8 cellular contexts compared by ENCODE assay signal in the genomic region with DNA sequence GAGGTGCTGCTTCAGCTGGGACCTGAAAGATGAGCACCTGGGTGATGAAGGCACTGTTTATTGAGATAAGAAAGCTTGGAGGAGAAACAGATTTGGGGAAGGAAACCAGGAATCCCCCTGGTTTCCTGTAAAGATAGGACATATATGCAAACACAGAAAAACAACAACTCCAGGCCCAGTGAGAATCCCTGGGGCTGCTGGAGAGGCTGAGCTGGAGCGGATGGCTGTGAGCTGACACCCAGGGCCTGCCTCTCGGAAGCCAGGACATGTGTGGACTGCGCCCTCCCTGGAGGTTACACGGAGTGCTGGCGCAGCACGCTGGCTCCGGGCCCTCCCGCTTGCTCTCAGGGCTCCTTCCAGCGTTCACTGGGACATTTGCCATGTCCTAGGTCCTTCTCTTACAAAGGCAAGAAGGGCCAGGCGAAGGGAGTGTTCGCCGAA. TPM values are rescaled to one million over a fixed set of nuclear protein-coding genes. Genes with fewer than 3 reads are reported as not detected.
DNase-seq lines count a peak whose midpoint lies in the region; ATAC-seq, FAIRE-seq and TF ChIP-seq lines count a peak whose summit lies in the region.

No MANE protein-coding gene starts in this region.

- ATAC-seq in aorta (ENCODE audit: low FRiP score) (peak; percentile 93), GM19023 (IDR thresholded peaks at IDR 0.05; ENCODE audit: unreplicated experiment) (no peak)

- no peak overlapping the region for H3K4me3 Mint-ChIP-seq in activated naive CD4-positive, alpha-beta T cell treated with anti-CD3 and anti-CD28 coated beads, Interleukin-2, amount 10 ng/mL, durations not matched to agents 7 days and 5 days

- no peaks in the 10 kb centered on the region for H3K36me3 Mint-ChIP-seq in activated naive CD4-positive, alpha-beta T cell treated with anti-CD3 and anti-CD28 coated beads, Interleukin-2, amount 10 ng/mL, durations not matched to agents 7 days and 5 days

- no peaks in the 10 kb centered on the region for H3K27me3 ChIP-seq in endothelial cell of umbilical vein (ENCODE audit: control insufficient read depth in 2 of 2, insufficient read depth in 2 of 2, low read length in 2 of 2)
- no peaks in the 10 kb centered on the region for H3K27me3 ChIP-seq in aorta (ENCODE audit: control insufficient read depth in 1 of 2, insufficient read depth in 2 of 2, low read length in 1 of 2)

- intact Hi-C loops in endothelial cell of umbilical vein (cut with micrococcal nuclease), result loop anchor here (1.0 to 2.0 kb wide), 5 partner anchors 48 to 86 kb away; partner anchors contain the start of gene NFAT5
- intact Hi-C loops in aorta (cut with DNase I), result loop anchor here (1.0 to 10.0 kb wide), 4 partner anchors 58 to 87 kb away; partner anchors contain the start of genes NFAT5 (in 2 of the 2) and CYB5B (in 1 of the 2)

- H3K27ac Mint-ChIP-seq in activated naive CD4-positive, alpha-beta T cell treated with anti-CD3 and anti-CD28 coated beads, Interleukin-2, amount 10 ng/mL, durations not matched to agents 7 days and 5 days, result no peak overlapping the region

- DNase-seq in NCI-H345 (lab: John Stamatoyannopoulos, UW) (peak; percentile 43), NCI-H345 treated with DMSO at 0.1 percent for 48 hours (lab: John Stamatoyannopoulos, UW; ENCODE audit: unreplicated experiment) (no peak), endothelial cell of umbilical vein (ENCODE audit: low read depth, low spot score) (peak; percentile 97), midbrain (lab: John Stamatoyannopoulos, UW) (peak; percentile 77), aorta (peak; percentile 92 to 93), iPS-NIHi7 (ENCODE audit: extremely low spot score) (no peak)
- no peak for DNase-seq in activated naive CD4-positive, alpha-beta T cell treated with anti-CD3 and anti-CD28 coated beads, Interleukin-2, amount 10 ng/mL, durations not matched to agents 7 days and 5 days

- no peaks in the 10 kb centered on the region for H3K9me3 Mint-ChIP-seq in activated naive CD4-positive, alpha-beta T cell treated with anti-CD3 and anti-CD28 coated beads, Interleukin-2, amount 10 ng/mL, durations not matched to agents 7 days and 5 days

- H3K27me3 Mint-ChIP-seq in activated naive CD4-positive, alpha-beta T cell treated with anti-CD3 and anti-CD28 coated beads, Interleukin-2, amount 10 ng/mL, durations not matched to agents 7 days and 5 days, result peaks cover 12% of the 10 kb centered on the region

- H3K4me2 ChIP-seq in endothelial cell of umbilical vein (ENCODE audit: insufficient read depth, low read length), result peak overlapping the region; percentile 11

- peak; percentile 79 for FAIRE-seq in endothelial cell of umbilical vein (lab: Jason Lieb, UNC)

- TF ChIP-seq POLR2A in endothelial cell of umbilical vein (IDR thresholded peaks at IDR 0.05; ENCODE audit: low read depth, low read length), result peak; percentile 70

- no peaks in the 10 kb centered on the region for H3K79me2 ChIP-seq in endothelial cell of umbilical vein (ENCODE audit: control insufficient read depth, insufficient read depth, low read length)

- peak overlapping the region; percentile 1 for H2AFZ ChIP-seq in endothelial cell of umbilical vein (ENCODE audit: low read depth, low read length)

- H3K4me1 Mint-ChIP-seq in activated naive CD4-positive, alpha-beta T cell treated with anti-CD3 and anti-CD28 coated beads, Interleukin-2, amount 10 ng/mL, durations not matched to agents 7 days and 5 days, result no peaks in the 10 kb centered on the region

- CTCF ChIA-PET in endothelial cell of umbilical vein (lab: Charles Lee), result interaction anchor here (0.9 to 3.4 kb wide), 10 partner anchors 10 to 137 kb away, joined by 3 to 26 read pairs (median 6); no protein-coding TSS in a partner anchor
- CTCF ChIA-PET in activated naive CD4-positive, alpha-beta T cell treated with anti-CD3 and anti-CD28 coated beads, Interleukin-2, amount 10 ng/mL, durations not matched to agents 7 days and 5 days (lab: Charles Lee), result no interaction called here

- H3K9me3 ChIP-seq in endothelial cell of umbilical vein (replicated peaks; ENCODE audit: control insufficient read depth, insufficient read depth, low read length) (no peaks in the 10 kb centered on the region), aorta (ENCODE audit: control insufficient read depth, low read length) (no peaks in the 10 kb centered on the region)

- no peaks in the 10 kb centered on the region for H3K36me3 ChIP-seq in endothelial cell of umbilical vein (ENCODE audit: control insufficient read depth in 2 of 2, extremely low read depth in 1 of 2, insufficient read depth in 2 of 2, low read length in 2 of 2)
- no peaks in the 10 kb centered on the region for H3K36me3 ChIP-seq in aorta (ENCODE audit: control insufficient read depth in 1 of 2, insufficient read depth in 2 of 2, low read length in 1 of 2)

- H3K27ac ChIP-seq in endothelial cell of umbilical vein (ENCODE audit: insufficient read depth, low read depth, low read length) (peak overlapping the region; percentile 78), aorta (ENCODE audit: low read depth in 1 of 2, low read length in 2 of 2) (peak overlapping the region in 1 of 2 donors; percentile 87)

- peaks cover 31% of the 10 kb centered on the region for H3K4me1 ChIP-seq in endothelial cell of umbilical vein (ENCODE audit: control insufficient read depth, extremely low read depth, insufficient read depth, low read length)
- H3K4me1 ChIP-seq in aorta (ENCODE audit: control insufficient read depth in 1 of 2, insufficient read depth in 2 of 2, low read length in 2 of 2), result no peaks in the 10 kb centered on the region

- dilution Hi-C loops in endothelial cell of umbilical vein (cut with MboI; ENCODE audit: extremely low pct_ligation_motif_present, low sequenced_read_pairs), result no loop called here

- TF ChIP-seq CTCF in endothelial cell of umbilical vein (IDR thresholded peaks at IDR 0.05; ENCODE audit: extremely low read depth in 1 of 2, insufficient read depth in 1 of 2, low read depth in 1 of 2, low read length in 2 of 2), result peak in 1 of 2 donors; percentile 36

- H3K9ac ChIP-seq in endothelial cell of umbilical vein (replicated peaks; ENCODE audit: extremely low read depth, insufficient read depth, low read length), result peak overlapping the region; percentile 53

- H4K20me1 ChIP-seq in endothelial cell of umbilical vein (replicated peaks; ENCODE audit: control insufficient read depth, extremely low read depth, insufficient read depth, low read length), result no peaks in the 10 kb centered on the region

- POLR2A ChIA-PET in endothelial cell of umbilical vein (lab: Charles Lee), result interaction anchor here (1.1 kb wide), 1 partner anchor 86 kb away, joined by 3 read pairs; no protein-coding TSS in a partner anchor

- no TSS peak for BruUV-seq in endothelial cell of umbilical vein (replicated peaks; lab: Mats Ljungman, UMichigan)

- no peaks in the 10 kb centered on the region for H3K9me1 ChIP-seq in endothelial cell of umbilical vein (replicated peaks; ENCODE audit: control insufficient read depth, extremely low read depth, insufficient read depth, low read length)

- no peak overlapping the region for H3K4me3 ChIP-seq in endothelial cell of umbilical vein (replicated peaks in 1 of 3; ENCODE audit: insufficient read depth in 1 of 3, low read depth in 1 of 3, low read length in 3 of 3)
- no peak overlapping the region for H3K4me3 ChIP-seq in aorta (ENCODE audit: low read length in 2 of 2)

- 5 to 7% methylated on average over 12 of the region's 12 CpGs for WGBS in aorta, 2 donors

TF ChIP-seq in endothelial cell of umbilical vein, 7 proteins besides CTCF, POLR2A, EP300 and RAD21:
- TF ChIP-seq, protein P1, sequence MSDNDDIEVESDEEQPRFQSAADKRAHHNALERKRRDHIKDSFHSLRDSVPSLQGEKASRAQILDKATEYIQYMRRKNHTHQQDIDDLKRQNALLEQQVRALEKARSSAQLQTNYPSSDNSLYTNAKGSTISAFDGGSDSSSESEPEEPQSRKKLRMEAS (IDR thresholded peaks at IDR 0.05; ENCODE audit: insufficient read depth, insufficient read length), result no peak
- TF ChIP-seq POLR2AphosphoS5 (IDR thresholded peaks at IDR 0.05; ENCODE audit: insufficient read depth, low read depth, low read length), result peak; percentile 82
- peak; percentile 60 for TF ChIP-seq GATA2 (IDR thresholded peaks at IDR 0.05; ENCODE audit: insufficient read depth, insufficient read length, low read depth, low read length)

RNA-seq across cellular contexts. Expression of gene CYB5B, which starts 57.5 kb away (rescaled TPM):
- 169 and 176 TPM in 2 replicates for total RNA-seq in endothelial cell of umbilical vein
- polyA plus RNA-seq in endothelial cell of umbilical vein, result 173 and 175 TPM in 2 replicates
- 160 and 192 TPM in 2 replicates for polyA plus RNA-seq in endothelial cell of umbilical vein (2011; cell fraction: cytosol; rRNA removed)
- 92.2 and 94.9 TPM in 2 replicates for polyA plus RNA-seq in endothelial cell of umbilical vein (2011; cell fraction: nucleus; rRNA removed)
- 106 and 126 TPM in 2 replicates for polyA plus RNA-seq in endothelial cell of umbilical vein (2012)
- polyA minus RNA-seq in endothelial cell of umbilical vein, result 230 and 239 TPM in 2 replicates
- 45.1 TPM for polyA minus RNA-seq in endothelial cell of umbilical vein (2011; cell fraction: cytosol; rRNA and poly(A)+ RNA removed)
- 57.8 and 76.4 TPM in 2 replicates for polyA minus RNA-seq in endothelial cell of umbilical vein (2011; cell fraction: nucleus; rRNA and poly(A)+ RNA removed)
- total RNA-seq in aorta, result 10 to 100 TPM; 45.8 to 55.0 TPM
- polyA plus RNA-seq in aorta, result 10 to 100 TPM; 41.5 to 75.0 TPM

Comparison
In these comparisons a context has a peak if more than half of its experiments do, and no peak if none do; other contexts are left out.
1. DNase-seq: peak in NCI-H345 (single experiment), endothelial cell of umbilical vein (single experiment), midbrain (single experiment) and aorta (2 of 2); none in NCI-H345 treated with DMSO at 0.1 percent for 48 hours (single experiment), iPS-NIHi7 (single experiment) and activated naive CD4-positive, alpha-beta T cell treated with anti-CD3 and anti-CD28 coated beads, Interleukin-2, amount 10 ng/mL, durations not matched to agents 7 days and 5 days (single experiment).